11 cellular contexts compared by ENCODE assay signal in the genomic region with DNA sequence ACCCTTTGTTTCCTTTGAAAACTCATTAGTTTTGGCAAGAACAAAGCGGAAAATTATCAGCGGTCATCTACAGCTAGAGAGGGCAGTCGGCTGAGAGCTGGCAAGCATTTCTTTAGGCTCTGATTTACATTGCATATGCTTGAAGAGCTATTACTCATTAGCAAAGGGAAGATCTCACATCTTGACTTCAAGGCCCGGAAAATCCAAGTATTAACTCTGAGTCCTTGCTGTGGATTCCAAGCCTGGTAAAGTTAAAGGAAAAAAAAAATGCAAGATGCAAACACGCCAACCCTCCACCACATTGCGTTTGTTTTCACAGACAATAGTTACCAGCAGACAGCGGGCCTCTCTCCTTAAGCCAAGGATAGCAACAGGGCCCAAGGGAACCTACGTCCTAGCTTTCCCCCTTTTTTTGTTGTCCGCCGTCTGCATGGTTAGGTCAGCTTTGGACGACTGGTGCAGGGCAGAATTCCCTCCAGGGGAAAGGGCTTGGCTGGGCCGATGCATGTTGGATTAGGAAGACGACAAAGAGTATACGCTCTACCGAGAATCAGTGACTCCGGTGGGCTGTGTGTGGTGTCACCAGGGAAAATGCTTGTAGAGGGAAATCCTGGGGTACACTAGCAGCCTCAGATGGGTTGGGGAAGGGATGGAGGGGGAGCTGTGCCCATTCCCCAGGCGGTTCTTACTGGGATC. TPM values are rescaled to one million over a fixed set of nuclear protein-coding genes. Genes with fewer than 3 reads are reported as not detected.
DNase-seq lines count a peak whose midpoint lies in the region; ATAC-seq lines count a peak whose summit lies in the region.
"Had no signal": no experiment of that assay in that cellular context is flagged by ENCODE, and none has a peak within 500 bp of the region (broad histone marks: within the 10 kb centered on the region; RNA-seq: fewer than 3 reads in every experiment).

No MANE protein-coding gene starts in this region.

- no peaks in the 10 kb centered on the region for H3K9me3 Mint-ChIP-seq in activated T-cell treated with anti-CD3 and anti-CD28 coated beads, Interleukin-2, amount 50 U/mL, for 72 hours
- no peaks in the 10 kb centered on the region for H3K9me3 Mint-ChIP-seq in activated CD4-positive, alpha-beta memory T cell treated with anti-CD3 and anti-CD28 coated beads, Interleukin-2, amount 10 ng/mL, durations not matched to agents 7 days and 5 days
- no peaks in the 10 kb centered on the region for H3K9me3 Mint-ChIP-seq in stimulated activated effector memory CD8-positive, alpha-beta T cell treated with anti-CD3 and anti-CD28 coated beads, Interleukin-12 subunit alpha, Interleukin-12 subunit beta, amount 100 ng/mL, for 72 hours

- peak overlapping the region; percentile 27 for H3K9ac ChIP-seq in iPS-15b (ENCODE audit: low read depth, low read length)
- H3K9ac ChIP-seq: SK-N-SH had no signal

- H3K36me3 ChIP-seq in iPS-15b (ENCODE audit: control insufficient read depth, insufficient read depth, low read length) = peaks cover 2% of the 10 kb centered on the region
- H3K36me3 ChIP-seq: suprapubic skin had no signal

- CTCF ChIA-PET in activated CD4-positive, alpha-beta memory T cell treated with anti-CD3 and anti-CD28 coated beads, Interleukin-2, amount 10 ng/mL, durations not matched to agents 7 days and 5 days (lab: Charles Lee) = interaction anchor here (1.5 kb wide), 1 partner anchor 94 kb away, joined by 5 read pairs; no protein-coding TSS in a partner anchor

- no peaks in the 10 kb centered on the region for H3K27me3 Mint-ChIP-seq in activated T-cell treated with anti-CD3 and anti-CD28 coated beads, Interleukin-2, amount 50 U/mL, for 72 hours (ENCODE audit: low read depth)
- no peaks in the 10 kb centered on the region for H3K27me3 Mint-ChIP-seq in activated CD4-positive, alpha-beta memory T cell treated with anti-CD3 and anti-CD28 coated beads, Interleukin-2, amount 10 ng/mL, durations not matched to agents 7 days and 5 days

- peaks cover 8% of the 10 kb centered on the region for H3K4me1 Mint-ChIP-seq in activated T-cell treated with anti-CD3 and anti-CD28 coated beads, Interleukin-2, amount 50 U/mL, for 72 hours (ENCODE audit: low read depth)
- H3K4me1 Mint-ChIP-seq in activated CD4-positive, alpha-beta memory T cell treated with anti-CD3 and anti-CD28 coated beads, Interleukin-2, amount 10 ng/mL, durations not matched to agents 7 days and 5 days = peaks cover 11% of the 10 kb centered on the region
- peaks cover 11% of the 10 kb centered on the region for H3K4me1 Mint-ChIP-seq in stimulated activated effector memory CD8-positive, alpha-beta T cell treated with anti-CD3 and anti-CD28 coated beads, Interleukin-12 subunit alpha, Interleukin-12 subunit beta, amount 100 ng/mL, for 72 hours

- ATAC-seq in activated T-cell treated with anti-CD3 and anti-CD28 coated beads, Interleukin-2, amount 50 U/mL, for 72 hours (replicated peaks in 1 of 2) = no peak
- no peak for ATAC-seq in stimulated activated effector memory CD8-positive, alpha-beta T cell treated with anti-CD3 and anti-CD28 coated beads, Interleukin-12 subunit alpha, Interleukin-12 subunit beta, amount 100 ng/mL, for 72 hours

- POLR2A ChIA-PET in activated CD4-positive, alpha-beta memory T cell treated with anti-CD3 and anti-CD28 coated beads, Interleukin-2, amount 10 ng/mL, durations not matched to agents 7 days and 5 days (lab: Charles Lee) = no interaction called here

- peak overlapping the region; percentile 67 to 71 for H3K4me3 Mint-ChIP-seq in activated T-cell treated with anti-CD3 and anti-CD28 coated beads, Interleukin-2, amount 50 U/mL, for 72 hours
- H3K4me3 Mint-ChIP-seq in activated CD4-positive, alpha-beta memory T cell treated with anti-CD3 and anti-CD28 coated beads, Interleukin-2, amount 10 ng/mL, durations not matched to agents 7 days and 5 days = peak overlapping the region; percentile 64
- H3K4me3 Mint-ChIP-seq in stimulated activated effector memory CD8-positive, alpha-beta T cell treated with anti-CD3 and anti-CD28 coated beads, Interleukin-12 subunit alpha, Interleukin-12 subunit beta, amount 100 ng/mL, for 72 hours = peak overlapping the region; percentile 60

- H3K4me1 ChIP-seq in iPS-15b (ENCODE audit: control insufficient read depth, insufficient read depth, low read length) = peaks cover 6% of the 10 kb centered on the region

- DNase-seq in activated T-cell treated with anti-CD3 and anti-CD28 coated beads, Interleukin-2, amount 50 U/mL, for 72 hours = no peak
- DNase-seq in activated T-cell treated with anti-CD3 and anti-CD28 coated beads for 4 hours (no peak), 8988T (no peak), NCI-H1694 (lab: John Stamatoyannopoulos, UW) (no peak), inferior parietal cortex (ENCODE audit: extremely low spot score) (no peak)
- no peak for DNase-seq in activated CD4-positive, alpha-beta memory T cell treated with anti-CD3 and anti-CD28 coated beads, Interleukin-2, amount 10 ng/mL, durations not matched to agents 7 days and 5 days
- no peak for DNase-seq in stimulated activated effector memory CD8-positive, alpha-beta T cell treated with anti-CD3 and anti-CD28 coated beads, Interleukin-12 subunit alpha, Interleukin-12 subunit beta, amount 100 ng/mL, for 72 hours (ENCODE audit: low spot score in 2 of 2)
- DNase-seq: KBM-7, SK-N-SH had no signal

- peak overlapping the region; percentile 47 for H3K4me3 ChIP-seq in iPS-15b (ENCODE audit: low read depth, low read length)

- H3K9me3 ChIP-seq in iPS-15b (ENCODE audit: control insufficient read depth, insufficient read depth, low read length) = no peaks in the 10 kb centered on the region
- H3K9me3 ChIP-seq: SK-N-SH, suprapubic skin had no signal

- no peaks in the 10 kb centered on the region for H3K36me3 Mint-ChIP-seq in activated T-cell treated with anti-CD3 and anti-CD28 coated beads, Interleukin-2, amount 50 U/mL, for 72 hours (ENCODE audit: insufficient read depth in 2 of 2)
- H3K36me3 Mint-ChIP-seq in activated CD4-positive, alpha-beta memory T cell treated with anti-CD3 and anti-CD28 coated beads, Interleukin-2, amount 10 ng/mL, durations not matched to agents 7 days and 5 days (ENCODE audit: low read depth) = peaks cover 15% of the 10 kb centered on the region
- H3K36me3 Mint-ChIP-seq in stimulated activated effector memory CD8-positive, alpha-beta T cell treated with anti-CD3 and anti-CD28 coated beads, Interleukin-12 subunit alpha, Interleukin-12 subunit beta, amount 100 ng/mL, for 72 hours = no peaks in the 10 kb centered on the region

- no peaks in the 10 kb centered on the region for H3K27me3 ChIP-seq in iPS-15b (ENCODE audit: control insufficient read depth, insufficient read depth, low read length)
- H3K27me3 ChIP-seq: suprapubic skin had no signal

- H3K27ac Mint-ChIP-seq in activated T-cell treated with anti-CD3 and anti-CD28 coated beads, Interleukin-2, amount 50 U/mL, for 72 hours = peak overlapping the region; percentile 19
- H3K27ac Mint-ChIP-seq in activated CD4-positive, alpha-beta memory T cell treated with anti-CD3 and anti-CD28 coated beads, Interleukin-2, amount 10 ng/mL, durations not matched to agents 7 days and 5 days = no peak overlapping the region
- H3K27ac Mint-ChIP-seq in stimulated activated effector memory CD8-positive, alpha-beta T cell treated with anti-CD3 and anti-CD28 coated beads, Interleukin-12 subunit alpha, Interleukin-12 subunit beta, amount 100 ng/mL, for 72 hours = peak overlapping the region; percentile 41

RNA-seq across cellular contexts. Expression of a gene that starts 1.7 kb away (rescaled TPM):
- 10 to 100 TPM in 1 of 2 donors, 1 to 10 TPM in 1; 8.0 to 10.6 TPM for total RNA-seq in activated T-cell treated with anti-CD3 and anti-CD28 coated beads, Interleukin-2, amount 50 U/mL, for 72 hours
- 10 to 100 TPM; 12.3 to 13.8 TPM for total RNA-seq in activated CD4-positive, alpha-beta memory T cell treated with anti-CD3 and anti-CD28 coated beads, Interleukin-2, amount 10 ng/mL, durations not matched to agents 7 days and 5 days
